ENCODE assay signal across 9 cellular contexts in genomic region chr4:140237616-140238352, GRCh38.
A peak's percentile ranks its signal among the peaks of the same experiment; 100 is the strongest.
DNase-seq lines count a peak whose midpoint lies in the region; ATAC-seq and TF ChIP-seq lines count a peak whose summit lies in the region.
"Had no signal": no experiment of that assay in that cellular context is flagged by ENCODE, and none has a peak within 500 bp of the region (broad histone marks: within the 10 kb centered on the region; RNA-seq: fewer than 3 reads in every experiment).

No MANE protein-coding gene starts in this region.

- peak overlapping the region; percentile 53 for H3K9ac ChIP-seq in SK-N-MC (ENCODE audit: insufficient read length)
- H3K9ac ChIP-seq in neural cell (ENCODE audit: low read length) = peak overlapping the region; percentile 48

- H3F3A ChIP-seq in neural cell (ENCODE audit: insufficient read depth, low read length, poor library complexity, severe bottlenecking) = no peaks in the 10 kb centered on the region

- H3K27me3 ChIP-seq in neural cell (ENCODE audit: insufficient read depth, low read depth, low read length) = no peaks in the 10 kb centered on the region

- H3K9me3 ChIP-seq in SK-N-MC (ENCODE audit: low read depth, low read length) (no peaks in the 10 kb centered on the region), neural cell (ENCODE audit: low read length) (no peaks in the 10 kb centered on the region)

- no peak for TF ChIP-seq RAD21 in neural cell (conservative IDR thresholded peaks at IDR 0.05)

- H4K20me1 ChIP-seq in neural cell (ENCODE audit: insufficient read depth) = no peaks in the 10 kb centered on the region

- peak overlapping the region; percentile 71 for H3K4me3 ChIP-seq in SK-N-MC
- peak overlapping the region; percentile 33 for H3K4me3 ChIP-seq in fibroblast of pulmonary artery (replicated peaks; ENCODE audit: low read depth, low read length)
- H3K4me3 ChIP-seq in neural cell (ENCODE audit: low read length) = peak overlapping the region; percentile 41
- H3K4me3 ChIP-seq: GM12878 had no signal

- peak overlapping the region; percentile 46 for H3K4me2 ChIP-seq in neural cell (ENCODE audit: low read length)

- TF ChIP-seq CTCF in fibroblast of pulmonary artery (IDR thresholded peaks at IDR 0.05; ENCODE audit: low read length, missing control alignments) (no peak), neural cell (IDR thresholded peaks at IDR 0.05; ENCODE audit: poor library complexity, severe bottlenecking) (no peak)

- peak; percentile 95 for DNase-seq in Ammon's horn (ENCODE audit: low spot score)
- DNase-seq in NAMALWA (ENCODE audit: low spot score) = peak; percentile 32
- peak; percentile 82 for DNase-seq in SK-N-MC (ENCODE audit: low read depth, low spot score)
- DNase-seq in fibroblast of pulmonary artery (ENCODE audit: low read depth) = peak; percentile 95
- DNase-seq in stimulated activated naive CD4-positive, alpha-beta T cell treated with Interleukin-2 at 50 U/mL for 16 hours (lab: John Stamatoyannopoulos, UW) = no peak
- no peak for DNase-seq in activated T-cell treated with anti-CD3 and anti-CD28 coated beads, Interleukin-2, amount 50 U/mL, for 1 hour

- H3K9me2 ChIP-seq in neural cell (ENCODE audit: insufficient read depth, low read length) = no peaks in the 10 kb centered on the region

- H2AFZ ChIP-seq in neural cell (ENCODE audit: low read depth, low read length) = peak overlapping the region; percentile 25

- TF ChIP-seq EP300 in neural cell (conservative IDR thresholded peaks at IDR 0.05; ENCODE audit: poor library complexity, severe bottlenecking) = no peak

- no peak for ATAC-seq in GM18519 (IDR thresholded peaks at IDR 0.05; ENCODE audit: low FRiP score, unreplicated experiment)
- ATAC-seq: GM12878 had no signal

- no peaks in the 10 kb centered on the region for H3K36me3 ChIP-seq in SK-N-MC (ENCODE audit: insufficient read depth, low read length)
- no peaks in the 10 kb centered on the region for H3K36me3 ChIP-seq in neural cell (ENCODE audit: insufficient read depth, low read length)

- H3K27ac ChIP-seq in SK-N-MC (peak overlapping the region; percentile 87), neural cell (ENCODE audit: low read length) (peak overlapping the region; percentile 72)

- no peaks in the 10 kb centered on the region for H3K79me2 ChIP-seq in neural cell (replicated peaks; ENCODE audit: insufficient read depth, low read length)

TF ChIP-seq in neural cell, 6 proteins besides CTCF, POLR2A, EP300 and RAD21:
- peak; percentile 57 for TF ChIP-seq TAF1 (IDR thresholded peaks at IDR 0.05; ENCODE audit: low read depth)
- peak; percentile 30 for TF ChIP-seq MXI1 (conservative IDR thresholded peaks at IDR 0.05; ENCODE audit: poor library complexity, severe bottlenecking)
- TF ChIP-seq EZH2 (IDR thresholded peaks at IDR 0.05; ENCODE audit: borderline replicate concordance, insufficient read depth, low read length, poor library complexity, severe bottlenecking) = no peak
- TF ChIP-seq SMC3 (conservative IDR thresholded peaks at IDR 0.05; ENCODE audit: poor library complexity) = peak; percentile 20
- peak; percentile 72 for TF ChIP-seq POLR2AphosphoS5 (IDR thresholded peaks at IDR 0.05)
- TF ChIP-seq REST (IDR thresholded peaks at IDR 0.05; ENCODE audit: borderline replicate concordance) = peak; percentile 63

Comparison
In these comparisons a context has a peak if more than half of its experiments do, and no peak if none do; other contexts are left out.
1. DNase-seq: peak in Ammon's horn (single experiment), NAMALWA (single experiment), SK-N-MC (single experiment) and fibroblast of pulmonary artery (single experiment); none in stimulated activated naive CD4-positive, alpha-beta T cell treated with Interleukin-2 at 50 U/mL for 16 hours (single experiment) and activated T-cell treated with anti-CD3 and anti-CD28 coated beads, Interleukin-2, amount 50 U/mL, for 1 hour (single experiment).
2. Peak in every context shown above with its lines, with median percentiles within 50 percentile points of each other: H3K4me3 ChIP-seq.